ENCODE assay signal across 8 cellular contexts in the genomic region with DNA sequence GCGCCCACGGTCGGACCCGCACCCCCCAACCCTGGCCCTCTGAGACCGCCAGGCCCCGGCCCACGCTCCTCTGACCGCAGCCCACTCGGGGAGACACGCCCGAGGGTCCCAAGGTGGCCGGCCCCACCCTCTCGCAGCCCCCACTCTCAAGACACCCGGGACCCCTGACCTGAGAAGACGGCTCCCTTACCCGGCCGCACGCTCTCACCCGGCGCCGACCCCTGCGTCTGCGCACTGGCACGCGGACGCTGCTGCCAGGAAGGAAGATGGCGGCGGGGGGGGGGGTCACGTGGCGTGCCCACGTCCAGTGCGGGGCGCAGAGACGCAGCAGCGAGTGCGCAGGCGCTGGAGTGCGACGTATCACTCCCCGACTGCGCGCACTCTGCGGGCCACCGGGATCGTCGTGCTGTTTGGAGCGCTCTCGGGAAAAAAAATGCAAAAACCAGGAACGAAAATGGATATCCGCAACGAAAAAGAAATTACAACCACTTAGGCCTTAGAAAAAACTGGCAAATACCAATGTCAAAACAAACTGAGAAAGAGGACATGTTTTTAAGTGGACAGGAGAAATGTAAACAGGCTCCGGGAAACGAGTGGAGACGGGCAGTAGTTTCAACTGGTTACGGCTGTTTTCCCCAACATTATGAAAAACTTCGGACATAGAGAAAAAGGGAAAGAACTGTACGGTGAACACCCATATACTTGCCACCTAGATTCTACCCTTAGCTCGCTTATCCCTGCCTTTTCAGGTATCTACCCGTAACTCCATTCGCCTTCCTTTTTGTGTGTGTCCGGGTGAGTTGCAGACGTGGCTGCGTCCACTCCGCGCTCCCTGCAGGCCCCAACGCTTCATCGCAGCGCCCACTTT. TPM values are rescaled to one million over a fixed set of nuclear protein-coding genes. Genes with fewer than 3 reads are reported as not detected.
DNase-seq lines count a peak whose midpoint lies in the region; ATAC-seq and TF ChIP-seq lines count a peak whose summit lies in the region.

Gene MRPL36, minus strand, starts transcription at position 236 of the 868 bp plus-strand sequence. CDS start 902 bp downstream, outside the sequence.

- peak within 1 kb of the TSS; percentile 90 for H3K4me2 ChIP-seq in SU-DHL-6 (ENCODE audit: low read depth, low read length, poor library complexity, severe bottlenecking)
- peak within 1 kb of the TSS; percentile 98 for H3K4me2 ChIP-seq in osteoblast (ENCODE audit: insufficient read depth, low read length)

- H3K9me3 Mint-ChIP-seq in activated naive CD8-positive, alpha-beta T cell treated with anti-CD3 and anti-CD28 coated beads for 36 hours: no peaks in the 10 kb centered on the region
- peaks cover 13% of the 10 kb centered on the region for H3K9me3 Mint-ChIP-seq in glutamatergic neuron (ENCODE audit: unreplicated experiment)

- peak within 1 kb of the TSS; percentile 90 for H3K4me3 Mint-ChIP-seq in activated naive CD8-positive, alpha-beta T cell treated with anti-CD3 and anti-CD28 coated beads for 36 hours
- H3K4me3 Mint-ChIP-seq in glutamatergic neuron (ENCODE audit: unreplicated experiment): peak within 1 kb of the TSS; percentile 94

- H3K27ac ChIP-seq in SU-DHL-6 (ENCODE audit: low read depth, low read length) (peak within 1 kb of the TSS; percentile 88), osteoblast (ENCODE audit: low read depth, low read length) (peak within 1 kb of the TSS; percentile 90), temporal lobe (ENCODE audit: low read depth, low read length) (peak within 1 kb of the TSS; percentile 91)

- no peaks in the 10 kb centered on the region for H3K27me3 Mint-ChIP-seq in activated naive CD8-positive, alpha-beta T cell treated with anti-CD3 and anti-CD28 coated beads for 36 hours
- H3K27me3 Mint-ChIP-seq in glutamatergic neuron (ENCODE audit: unreplicated experiment): peaks cover 5% of the 10 kb centered on the region

- H3K4me1 ChIP-seq in osteoblast (ENCODE audit: insufficient read depth, low read length): peaks cover 24% of the 10 kb centered on the region

- peak within 1 kb of the TSS; percentile 98 for H3K9ac ChIP-seq in SU-DHL-6 (ENCODE audit: low read length)

- peak within 1 kb of the TSS; percentile 34 for H2AFZ ChIP-seq in SU-DHL-6 (ENCODE audit: low read depth, low read length, severe bottlenecking)
- H2AFZ ChIP-seq in osteoblast (ENCODE audit: low read length): peak within 1 kb of the TSS; percentile 90

- DNase-seq in NCI-H1417 treated with DMSO at 0.1 percent for 48 hours (lab: John Stamatoyannopoulos, UW): peak; percentile 84
- peak; percentile 90 for DNase-seq in activated naive CD8-positive, alpha-beta T cell treated with anti-CD3 and anti-CD28 coated beads for 36 hours
- DNase-seq in glutamatergic neuron: peak; percentile 94
- DNase-seq in osteoblast (ENCODE audit: insufficient read length, low spot score, missing footprints): peak; percentile 99

- H3K9me3 ChIP-seq in SU-DHL-6 (ENCODE audit: insufficient read depth, low read length): no peaks in the 10 kb centered on the region
- no peaks in the 10 kb centered on the region for H3K9me3 ChIP-seq in osteoblast (ENCODE audit: low read depth, low read length)

- H3K79me2 ChIP-seq in SU-DHL-6 (ENCODE audit: insufficient read depth, low read length) (peaks cover 69% of the 10 kb centered on the region), osteoblast (ENCODE audit: insufficient read depth, low read length) (peaks cover 64% of the 10 kb centered on the region)

- ATAC-seq in HG02623 (IDR thresholded peaks at IDR 0.05; ENCODE audit: unreplicated experiment): peak; percentile 48

- H3K27me3 ChIP-seq in SU-DHL-6 (ENCODE audit: low read length) (no peaks in the 10 kb centered on the region), osteoblast (ENCODE audit: insufficient read depth, low read length) (no peaks in the 10 kb centered on the region)

- peaks cover 11% of the 10 kb centered on the region; the same call in 1 of the 2 replicates for H3K36me3 ChIP-seq in SU-DHL-6 (ENCODE audit: low read length)
- H3K36me3 ChIP-seq in osteoblast (ENCODE audit: insufficient read depth, low read length): peaks cover 36% of the 10 kb centered on the region

- H3F3A ChIP-seq in SU-DHL-6 (ENCODE audit: insufficient read depth): peaks cover 13% of the 10 kb centered on the region

- H3K4me1 Mint-ChIP-seq in activated naive CD8-positive, alpha-beta T cell treated with anti-CD3 and anti-CD28 coated beads for 36 hours: peaks cover 57% of the 10 kb centered on the region
- peaks cover 11% of the 10 kb centered on the region for H3K4me1 Mint-ChIP-seq in glutamatergic neuron (ENCODE audit: low read depth, unreplicated experiment)

- TF ChIP-seq CTCF in SU-DHL-6 (IDR thresholded peaks at IDR 0.05; ENCODE audit: insufficient read depth, low read length, poor library complexity, severe bottlenecking): no peak
- TF ChIP-seq CTCF in glutamatergic neuron (IDR thresholded peaks at IDR 0.05; ENCODE audit: partially characterized antibody, unreplicated experiment): no peak
- no peak for TF ChIP-seq CTCF in osteoblast (IDR thresholded peaks at IDR 0.05; ENCODE audit: extremely low read depth, low read depth, low read length)

- H4K20me1 ChIP-seq in SU-DHL-6 (ENCODE audit: low read depth, low read length) (no peaks in the 10 kb centered on the region), osteoblast (ENCODE audit: insufficient read depth, low read length) (peaks cover 7% of the 10 kb centered on the region)

- H3K4me3 ChIP-seq in GM08714 (ENCODE audit: low read length) (peak within 1 kb of the TSS; percentile 96), SU-DHL-6 (ENCODE audit: insufficient read depth, low read length, poor library complexity, severe bottlenecking) (peak within 1 kb of the TSS; percentile 89), osteoblast (ENCODE audit: insufficient read depth, low read length) (peak within 1 kb of the TSS; percentile 95)

- H3K36me3 Mint-ChIP-seq in activated naive CD8-positive, alpha-beta T cell treated with anti-CD3 and anti-CD28 coated beads for 36 hours: peaks cover 52% of the 10 kb centered on the region
- H3K36me3 Mint-ChIP-seq in glutamatergic neuron (ENCODE audit: unreplicated experiment): no peaks in the 10 kb centered on the region

- peak within 1 kb of the TSS; percentile 96 for H3K27ac Mint-ChIP-seq in activated naive CD8-positive, alpha-beta T cell treated with anti-CD3 and anti-CD28 coated beads for 36 hours
- peak within 1 kb of the TSS; percentile 89 for H3K27ac Mint-ChIP-seq in glutamatergic neuron (ENCODE audit: unreplicated experiment)

- H3K9me2 ChIP-seq in SU-DHL-6 (replicated peaks; ENCODE audit: insufficient read depth, low read length): no peaks in the 10 kb centered on the region

RNA-seq across cellular contexts. Expression of gene MRPL36, which starts in this region (rescaled TPM):
- 100 to 1,000 TPM; 104 to 108 TPM for total RNA-seq in activated naive CD8-positive, alpha-beta T cell treated with anti-CD3 and anti-CD28 coated beads for 36 hours
- total RNA-seq in glutamatergic neuron (ENCODE audit: unreplicated experiment): 40.0 TPM
- total RNA-seq in osteoblast: 35.1 and 35.7 TPM in 2 replicates
- 14.3 TPM for total RNA-seq in temporal lobe

Comparison
In these comparisons a context has a peak if more than half of its experiments do, and no peak if none do; other contexts are left out.
1. Peak in every context shown above with its lines: DNase-seq, ATAC-seq, H3K4me3 ChIP-seq and H3K27ac ChIP-seq.